Comparison of ENCODE assay signal across 1 cellular context in the genomic region with DNA sequence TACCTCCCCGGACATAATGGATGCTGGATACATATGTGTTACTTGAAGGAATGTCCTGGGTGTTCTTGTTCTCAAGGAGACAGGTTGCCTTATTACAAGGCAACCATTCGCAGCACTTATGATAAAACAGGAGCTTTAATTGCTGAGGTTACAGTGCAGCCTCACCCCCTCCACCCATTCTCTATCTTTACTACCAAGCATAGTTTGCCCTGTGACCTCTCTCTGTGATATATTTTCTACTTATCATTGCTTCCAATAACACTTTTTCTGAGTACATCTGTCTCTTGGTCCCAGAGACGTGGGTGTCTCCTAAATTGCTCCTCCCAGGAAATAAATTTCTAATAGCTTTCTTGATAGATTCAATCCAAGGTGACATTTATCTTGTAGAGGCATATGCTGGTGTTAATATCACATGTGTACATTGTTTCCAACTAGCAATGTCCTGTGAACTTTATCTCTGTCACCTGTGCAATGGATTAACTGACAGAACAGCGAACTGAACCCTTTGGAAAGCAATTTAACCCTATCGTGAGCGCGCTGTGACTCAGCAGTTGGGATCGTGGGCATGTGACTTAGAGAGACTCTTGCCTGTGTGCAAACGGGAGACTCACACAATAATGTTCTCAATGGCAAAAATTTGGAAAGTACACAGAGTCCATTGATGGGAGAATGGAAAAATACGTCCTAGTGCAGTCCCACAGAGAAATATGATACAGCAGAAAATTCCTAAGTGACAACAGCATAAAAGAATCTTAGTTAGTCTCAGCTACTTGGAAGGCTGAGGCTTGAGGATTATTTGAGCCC.
TF ChIP-seq lines count a peak whose summit lies in the region.

No MANE protein-coding gene starts in this region.

TF ChIP-seq in A549, 52 proteins besides CTCF, POLR2A, EP300 and RAD21 (continued from another document):
- TF ChIP-seq, protein P1, sequence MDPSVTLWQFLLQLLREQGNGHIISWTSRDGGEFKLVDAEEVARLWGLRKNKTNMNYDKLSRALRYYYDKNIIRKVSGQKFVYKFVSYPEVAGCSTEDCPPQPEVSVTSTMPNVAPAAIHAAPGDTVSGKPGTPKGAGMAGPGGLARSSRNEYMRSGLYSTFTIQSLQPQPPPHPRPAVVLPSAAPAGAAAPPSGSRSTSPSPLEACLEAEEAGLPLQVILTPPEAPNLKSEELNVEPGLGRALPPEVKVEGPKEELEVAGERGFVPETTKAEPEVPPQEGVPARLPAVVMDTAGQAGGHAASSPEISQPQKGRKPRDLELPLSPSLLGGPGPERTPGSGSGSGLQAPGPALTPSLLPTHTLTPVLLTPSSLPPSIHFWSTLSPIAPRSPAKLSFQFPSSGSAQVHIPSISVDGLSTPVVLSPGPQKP (IDR thresholded peaks at IDR 0.05; ENCODE audit: low read depth, low read length), result no peak
- no peak for TF ChIP-seq HDAC2 (IDR thresholded peaks at IDR 0.05)
- TF ChIP-seq JUNB (IDR thresholded peaks at IDR 0.05), result 0 out of 2 replicates have a peak, but pooled peaks have one; percentile 29
- TF ChIP-seq MAFK (IDR thresholded peaks at IDR 0.05; ENCODE audit: partially characterized antibody), result peak; percentile 86
- no peak for TF ChIP-seq NPAS2 (CRISPR knock-in tag; IDR thresholded peaks at IDR 0.05; ENCODE audit: borderline replicate concordance)
- peak; percentile 50 for TF ChIP-seq NFE2L2 (conservative IDR thresholded peaks at IDR 0.05; ENCODE audit: low read length)
- TF ChIP-seq JUN (IDR thresholded peaks at IDR 0.05), result 0 out of 5 replicates have a peak, but pooled peaks of 1 of the 2 experiments have one; percentile 33
TF ChIP-seq in A549: peak in this region for 9.
